In the genomic region with DNA sequence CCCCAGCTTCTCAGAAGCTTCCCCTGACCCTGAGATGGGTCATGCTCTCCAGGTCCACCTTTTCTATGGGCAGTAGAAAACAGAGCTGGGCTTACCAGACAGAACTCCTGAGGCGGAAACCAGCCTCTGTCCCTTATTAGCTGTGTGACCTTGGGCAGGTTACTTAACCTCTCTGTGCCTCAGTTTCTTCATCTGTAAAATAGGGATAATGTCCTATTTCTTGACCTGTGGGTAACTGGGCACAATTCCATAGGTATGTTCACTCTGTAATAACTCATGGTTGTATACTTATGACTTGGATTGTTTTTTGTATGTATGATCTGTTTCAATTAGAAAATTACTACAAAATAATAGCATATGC, we compare ENCODE assay signal across 20 cellular contexts. TPM values are rescaled to one million over a fixed set of nuclear protein-coding genes. Genes with fewer than 3 reads are reported as not detected.
DNase-seq lines count a peak whose midpoint lies in the region; ATAC-seq and TF ChIP-seq lines count a peak whose summit lies in the region.
"Had no signal": no experiment of that assay in that cellular context is flagged by ENCODE, and none has a peak within 500 bp of the region (broad histone marks: within the 10 kb centered on the region; RNA-seq: fewer than 3 reads in every experiment).

No MANE protein-coding gene starts in this region.

- H3K9me3 Mint-ChIP-seq in immature natural killer cell: peaks cover 0 to 6% (median 0%) of the 10 kb centered on the region in 6 donors

- H3K36me3 Mint-ChIP-seq in T-helper 17 cell (ENCODE audit: low read depth): peaks cover 3% of the 10 kb centered on the region
- H3K36me3 Mint-ChIP-seq in immature natural killer cell: peaks cover 8 to 18% (median 17%) of the 10 kb centered on the region in 3 donors

- H3K27ac Mint-ChIP-seq in T-helper 17 cell (peak overlapping the region; percentile 49), immature natural killer cell (peak overlapping the region in 2 of 6 donors; percentile 41 to 61)
- H3K27ac Mint-ChIP-seq: GM23338 had no signal

- no peak overlapping the region for H3K27ac ChIP-seq in heart right ventricle
- H3K27ac ChIP-seq in substantia nigra (ENCODE audit: low read depth, low read length, poor library complexity, severe bottlenecking): peak overlapping the region; percentile 56
- H3K27ac ChIP-seq in breast epithelium: no peak overlapping the region
- H3K27ac ChIP-seq: A549 had no signal

- peaks cover 16% of the 10 kb centered on the region for H3K4me1 Mint-ChIP-seq in T-helper 17 cell
- peaks cover 16 to 25% of the 10 kb centered on the region in 2 donors for H3K4me1 Mint-ChIP-seq in immature natural killer cell
- H3K4me1 Mint-ChIP-seq: GM23338 had no signal

- H3K4me3 Mint-ChIP-seq in T-helper 17 cell (no peak overlapping the region), immature natural killer cell (peak overlapping the region in 3 of 5 donors; percentile 19 to 47 (median 27))
- H3K4me3 Mint-ChIP-seq: GM23338 had no signal

- no peak for ATAC-seq in heart right ventricle
- ATAC-seq in T-helper 17 cell: no peak
- no peak for ATAC-seq in GM18873 (IDR thresholded peaks at IDR 0.05; ENCODE audit: low FRiP score, unreplicated experiment)
- ATAC-seq: A549, Right ventricle myocardium inferior had no signal

- 95 to 100% methylated on average over 1 of the region's 1 CpG for WGBS in heart right ventricle, 2 donors

- TF ChIP-seq POLR2A in breast epithelium (IDR thresholded peaks at IDR 0.05): no peak

- H3K27me3 ChIP-seq in heart right ventricle (no peaks in the 10 kb centered on the region), breast epithelium (no peaks in the 10 kb centered on the region)

- H3K4me3 ChIP-seq in heart right ventricle (no peak overlapping the region), breast epithelium (no peak overlapping the region)
- H3K4me3 ChIP-seq: A549, GM23338 had no signal

- no peak for TF ChIP-seq CTCF in heart right ventricle (IDR thresholded peaks at IDR 0.05)
- TF ChIP-seq CTCF in breast epithelium (IDR thresholded peaks at IDR 0.05): no peak

- H3K27me3 Mint-ChIP-seq in T-helper 17 cell: no peaks in the 10 kb centered on the region
- peaks cover 4 to 26% (median 8%) of the 10 kb centered on the region in 3 donors for H3K27me3 Mint-ChIP-seq in immature natural killer cell (ENCODE audit: low read depth in 3 of 3)

- H3K4me1 ChIP-seq in heart right ventricle (peaks cover 4 to 40% (median 29%) of the 10 kb centered on the region in 9 donors), breast epithelium (no peaks in the 10 kb centered on the region)
- H3K4me1 ChIP-seq: A549 had no signal

- DNase-seq in cardiac septum (ENCODE audit: low spot score): peak; percentile 17
- DNase-seq in heart right ventricle: no peak
- no peak for DNase-seq in T-helper 17 cell
- DNase-seq in immature natural killer cell: no peak
- DNase-seq in substantia nigra (lab: John Stamatoyannopoulos, UW): no peak
- no peak for DNase-seq in breast epithelium (ENCODE audit: low spot score in 2 of 2)
- DNase-seq in superior temporal gyrus (ENCODE audit: extremely low spot score): no peak
- DNase-seq: C1 segment of cervical spinal cord, DND-41, HCEC 1CT, NCI-H1105, NCI-H2081, NCI-H748 treated with DMSO at 0.1 percent for 48 hours had no signal

- H3K36me3 ChIP-seq in heart right ventricle (peaks cover 0 to 7% (median 0%) of the 10 kb centered on the region in 9 donors), breast epithelium (no peaks in the 10 kb centered on the region)

- H3K9me3 ChIP-seq in heart right ventricle (no peaks in the 10 kb centered on the region), T-helper 17 cell (ENCODE audit: control insufficient read depth, low read length, poor library complexity, severe bottlenecking) (no peaks in the 10 kb centered on the region), breast epithelium (no peaks in the 10 kb centered on the region)
- H3K9me3 ChIP-seq: A549 had no signal

- intact Hi-C loops in cardiac septum (cut with DNase I) (no loop called here), heart right ventricle (cut with DNase I) (no loop called here), breast epithelium (cut with DNase I; ENCODE audit: low total_unique reads) (no loop called here)

RNA-seq across cellular contexts. Expression of gene EDN2, which starts 57.1 kb away (rescaled TPM):
- total RNA-seq in cardiac septum (1.1 TPM), heart right ventricle (1 to 10 TPM in 3 of 10 donors, under 1 TPM in 3, not detected in 4; 0.30 to 8.5 (median 0.96) TPM), T-helper 17 cell (under 1 TPM in 1 of 2 donors, not detected in 1; 0.37 TPM), breast epithelium (1 to 10 TPM in 2 of 3 donors, not detected in 1; 2.3 to 3.8 TPM)
- polyA plus RNA-seq in heart right ventricle (1 to 10 TPM in 1 of 2 donors, not detected in 1; 2.0 TPM), immature natural killer cell (not detected)
- total RNA-seq: GM23338, NCI-H460, OCI-LY7, Right ventricle myocardium inferior, SK-MEL-5 had no signal
- polyA plus RNA-seq: GM23338 had no signal
